1 cellular context compared by ENCODE assay signal in the genomic region with DNA sequence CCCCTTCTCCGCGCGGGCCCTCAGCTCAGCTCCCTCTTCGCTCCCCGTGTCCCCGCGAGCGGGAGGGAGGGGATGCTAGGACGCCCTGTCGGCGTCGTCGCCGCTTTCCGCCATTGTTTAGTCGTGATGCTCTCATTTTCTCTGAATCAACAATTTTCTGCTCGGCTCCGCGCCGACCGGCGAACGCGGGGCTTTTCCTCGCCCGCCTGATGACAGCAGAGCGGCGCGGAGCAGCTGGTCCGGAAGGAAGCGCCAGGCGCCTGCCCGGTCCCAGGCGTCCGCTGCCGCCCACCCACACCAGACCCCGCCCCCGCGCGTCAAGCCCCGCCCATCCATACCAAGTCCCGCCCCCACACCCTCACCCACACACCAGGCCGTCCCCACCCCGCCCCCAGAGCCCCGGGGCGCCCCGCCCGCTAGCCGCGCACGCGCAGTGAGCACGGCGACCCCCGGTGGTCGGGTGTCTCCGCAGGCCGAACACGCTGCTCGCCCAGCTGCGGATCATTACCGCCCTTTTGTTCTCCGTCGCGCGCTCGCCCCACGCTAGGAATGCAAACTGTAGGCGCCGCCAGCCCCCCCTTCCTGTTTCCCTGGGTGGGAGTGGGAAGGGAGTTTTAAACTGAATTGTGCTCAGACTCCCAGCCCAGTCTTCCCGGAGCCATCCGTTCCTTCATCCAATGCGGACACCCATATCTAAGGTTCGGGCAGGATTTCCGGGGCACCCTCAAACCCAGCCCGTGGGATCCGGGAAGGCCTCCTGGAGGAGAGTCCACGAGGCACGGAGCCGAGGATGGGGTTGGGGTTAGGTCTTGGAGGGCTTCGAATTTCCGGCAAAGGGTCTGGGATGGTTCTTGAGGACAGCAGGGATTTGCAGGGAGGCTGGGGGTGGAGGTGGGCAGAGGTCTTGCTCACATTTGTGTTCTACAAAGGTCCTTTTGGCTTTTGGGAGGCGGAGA.
TF ChIP-seq lines count a peak whose summit lies in the region.

No MANE protein-coding gene starts in this region.

TF ChIP-seq in SK-N-SH, 30 proteins besides CTCF, POLR2A, EP300 and RAD21 (continued from another document):
- TF ChIP-seq USF2 (IDR thresholded peaks at IDR 0.05; ENCODE audit: borderline replicate concordance, low read depth, low read length) = no peak
- no peak for TF ChIP-seq FOXM1 (IDR thresholded peaks at IDR 0.05; ENCODE audit: low read depth)
- TF ChIP-seq TCF12 (IDR thresholded peaks at IDR 0.05) = no peak
- TF ChIP-seq MEF2A (IDR thresholded peaks at IDR 0.05; ENCODE audit: borderline replicate concordance, low read depth) = no peak
- TF ChIP-seq, protein P1, sequence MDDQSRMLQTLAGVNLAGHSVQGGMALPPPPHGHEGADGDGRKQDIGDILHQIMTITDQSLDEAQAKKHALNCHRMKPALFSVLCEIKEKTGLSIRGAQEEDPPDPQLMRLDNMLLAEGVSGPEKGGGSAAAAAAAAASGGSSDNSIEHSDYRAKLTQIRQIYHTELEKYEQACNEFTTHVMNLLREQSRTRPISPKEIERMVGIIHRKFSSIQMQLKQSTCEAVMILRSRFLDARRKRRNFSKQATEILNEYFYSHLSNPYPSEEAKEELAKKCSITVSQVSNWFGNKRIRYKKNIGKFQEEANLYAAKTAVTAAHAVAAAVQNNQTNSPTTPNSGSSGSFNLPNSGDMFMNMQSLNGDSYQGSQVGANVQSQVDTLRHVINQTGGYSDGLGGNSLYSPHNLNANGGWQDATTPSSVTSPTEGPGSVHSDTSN (IDR thresholded peaks at IDR 0.05) = no peak
- no peak for TF ChIP-seq GABPA (IDR thresholded peaks at IDR 0.05; ENCODE audit: low read depth)
- no peak for TF ChIP-seq GATA2 (CRISPR knock-in tag; IDR thresholded peaks at IDR 0.05)
- no peak for TF ChIP-seq SMC3 (IDR thresholded peaks at IDR 0.05; ENCODE audit: low read depth, low read length)
